In genomic region chr1:233393926-233394680, GRCh38 we compare ENCODE assay signal across 21 cellular contexts.
DNase-seq lines count a peak whose midpoint lies in the region; ATAC-seq, FAIRE-seq and TF ChIP-seq lines count a peak whose summit lies in the region.
"Had no signal": no experiment of that assay in that cellular context is flagged by ENCODE, and none has a peak within 500 bp of the region (broad histone marks: within the 10 kb centered on the region; RNA-seq: fewer than 3 reads in every experiment).

No MANE protein-coding gene starts in this region.

- no peak overlapping the region for H3K9ac ChIP-seq in kidney (ENCODE audit: low read length in 2 of 2)
- H3K9ac ChIP-seq: SK-N-SH had no signal

- DNase-seq in DMS153 treated with DMSO at 0.1 percent for 48 hours (lab: John Stamatoyannopoulos, UW; ENCODE audit: unreplicated experiment) = peak; percentile 1
- DNase-seq in DMS153 (lab: John Stamatoyannopoulos, UW) = no peak
- DNase-seq in G401 (ENCODE audit: low spot score) = peak; percentile 76
- DNase-seq in NCI-H526 (lab: John Stamatoyannopoulos, UW) = peak; percentile 31 to 63
- DNase-seq in glutamatergic neuron = peak; percentile 36
- DNase-seq in kidney = no peak
- no peak for DNase-seq in HTR-8/SVneo (ENCODE audit: insufficient read length, low spot score)
- DNase-seq: activated CD8-positive, alpha-beta memory T cell treated with anti-CD3 and anti-CD28 coated beads, Interleukin-2, amount 50 U/mL, for 4 hours; activated naive CD4-positive, alpha-beta T cell; lower lobe of right lung; occipital lobe had no signal

- peak overlapping the region; percentile 82 for H3K27ac Mint-ChIP-seq in glutamatergic neuron (ENCODE audit: unreplicated experiment)
- H3K27ac Mint-ChIP-seq: activated CD4-positive, alpha-beta memory T cell treated with anti-CD3 and anti-CD28 coated beads for 36 hours; dendritic cell treated with granulocyte-macrophage colony-stimulating factor and Interleukin-4, amounts not matched to agents 40 ng/mL and 50 ng/mL, for 4 days; IgD-negative memory B cell; naive thymus-derived CD8-positive, alpha-beta T cell; stimulated activated effector memory CD8-positive, alpha-beta T cell treated with anti-CD3 and anti-CD28 coated beads, Interleukin-12 subunit alpha, Interleukin-12 subunit beta, amount 100 ng/mL, for 72 hours; type B pancreatic cell had no signal

- H3K4me3 ChIP-seq in kidney (ENCODE audit: low read length in 2 of 2) = no peak overlapping the region
- H3K4me3 ChIP-seq: lower lobe of right lung, prostate gland had no signal

- peaks cover 6% of the 10 kb centered on the region for H3K9me3 Mint-ChIP-seq in glutamatergic neuron (ENCODE audit: unreplicated experiment)
- H3K9me3 Mint-ChIP-seq: activated CD4-positive, alpha-beta memory T cell treated with anti-CD3 and anti-CD28 coated beads for 36 hours; dendritic cell treated with granulocyte-macrophage colony-stimulating factor and Interleukin-4, amounts not matched to agents 40 ng/mL and 50 ng/mL, for 4 days; IgD-negative memory B cell; naive thymus-derived CD8-positive, alpha-beta T cell; stimulated activated effector memory CD8-positive, alpha-beta T cell treated with anti-CD3 and anti-CD28 coated beads, Interleukin-12 subunit alpha, Interleukin-12 subunit beta, amount 100 ng/mL, for 72 hours; type B pancreatic cell had no signal

- peaks cover 5% of the 10 kb centered on the region for H3K4me1 Mint-ChIP-seq in glutamatergic neuron (ENCODE audit: low read depth, unreplicated experiment)
- H3K4me1 Mint-ChIP-seq: IgD-negative memory B cell; naive thymus-derived CD8-positive, alpha-beta T cell; stimulated activated effector memory CD8-positive, alpha-beta T cell treated with anti-CD3 and anti-CD28 coated beads, Interleukin-12 subunit alpha, Interleukin-12 subunit beta, amount 100 ng/mL, for 72 hours had no signal

- no peak overlapping the region for H3K27ac ChIP-seq in kidney (ENCODE audit: low read depth in 2 of 2, low read length in 2 of 2)
- H3K27ac ChIP-seq: 22Rv1, lower lobe of right lung, prostate gland had no signal

- no peaks in the 10 kb centered on the region for H3K36me3 ChIP-seq in kidney (ENCODE audit: control insufficient read depth in 1 of 2, insufficient read depth in 2 of 2, low read length in 2 of 2)
- H3K36me3 ChIP-seq: lower lobe of right lung, prostate gland had no signal

- H3K36me3 Mint-ChIP-seq in glutamatergic neuron (ENCODE audit: unreplicated experiment) = no peaks in the 10 kb centered on the region
- H3K36me3 Mint-ChIP-seq: activated CD4-positive, alpha-beta memory T cell treated with anti-CD3 and anti-CD28 coated beads for 36 hours; IgD-negative memory B cell; naive thymus-derived CD8-positive, alpha-beta T cell; stimulated activated effector memory CD8-positive, alpha-beta T cell treated with anti-CD3 and anti-CD28 coated beads, Interleukin-12 subunit alpha, Interleukin-12 subunit beta, amount 100 ng/mL, for 72 hours; type B pancreatic cell had no signal

- no peaks in the 10 kb centered on the region for H3K9me3 ChIP-seq in kidney (ENCODE audit: control insufficient read depth in 1 of 2, low read length in 2 of 2)
- H3K9me3 ChIP-seq: lower lobe of right lung, prostate gland, SK-N-SH had no signal

- TF ChIP-seq CTCF in glutamatergic neuron (IDR thresholded peaks at IDR 0.05; ENCODE audit: partially characterized antibody, unreplicated experiment) (no peak), kidney (IDR thresholded peaks at IDR 0.05; ENCODE audit: borderline replicate concordance, extremely low read depth, insufficient read depth) (no peak)

- no peaks in the 10 kb centered on the region for H3K4me1 ChIP-seq in kidney (ENCODE audit: control insufficient read depth in 1 of 2, insufficient read depth in 1 of 2, low read depth in 1 of 2, low read length in 2 of 2)
- H3K4me1 ChIP-seq: lower lobe of right lung, prostate gland had no signal

- in situ Hi-C loops in G401 (cut with HindIII; ENCODE audit: low sequenced_read_pairs) = no loop called here

- FAIRE-seq in kidney (lab: Jason Lieb, UNC) (no peak), HTR-8/SVneo (lab: Jason Lieb, UNC) (no peak)

- peak overlapping the region; percentile 51 for H3K4me3 Mint-ChIP-seq in glutamatergic neuron (ENCODE audit: unreplicated experiment)
- H3K4me3 Mint-ChIP-seq: activated CD4-positive, alpha-beta memory T cell treated with anti-CD3 and anti-CD28 coated beads for 36 hours; dendritic cell treated with granulocyte-macrophage colony-stimulating factor and Interleukin-4, amounts not matched to agents 40 ng/mL and 50 ng/mL, for 4 days; IgD-negative memory B cell; naive thymus-derived CD8-positive, alpha-beta T cell; stimulated activated effector memory CD8-positive, alpha-beta T cell treated with anti-CD3 and anti-CD28 coated beads, Interleukin-12 subunit alpha, Interleukin-12 subunit beta, amount 100 ng/mL, for 72 hours; type B pancreatic cell had no signal

- intact Hi-C loops in kidney (cut with DNase I) = no loop called here

- ATAC-seq in HG03175 (IDR thresholded peaks at IDR 0.05; ENCODE audit: unreplicated experiment) = no peak

- H3K27me3 Mint-ChIP-seq in glutamatergic neuron (ENCODE audit: unreplicated experiment) = no peaks in the 10 kb centered on the region

Comparison
In these comparisons a context has a peak if more than half of its experiments do, and no peak if none do; other contexts are left out.
1. DNase-seq: peak in DMS153 treated with DMSO at 0.1 percent for 48 hours (single experiment), G401 (single experiment), NCI-H526 (2 of 2) and glutamatergic neuron (single experiment); none in DMS153 (single experiment), kidney (single experiment) and HTR-8/SVneo (single experiment).